Comparison of ENCODE assay signal across 27 cellular contexts in genomic region chr6:145841668-145842067, GRCh38. TPM values are rescaled to one million over a fixed set of nuclear protein-coding genes. Genes with fewer than 3 reads are reported as not detected.
DNase-seq lines count a peak whose midpoint lies in the region; ATAC-seq, FAIRE-seq and TF ChIP-seq lines count a peak whose summit lies in the region.
"Had no signal": no experiment of that assay in that cellular context is flagged by ENCODE, and none has a peak within 500 bp of the region (broad histone marks: within the 10 kb centered on the region; RNA-seq: fewer than 3 reads in every experiment).

No MANE protein-coding gene starts in this region.

- H3K27ac ChIP-seq in muscle layer of colon (ENCODE audit: low read depth, low read length) (peak overlapping the region; percentile 75), stomach smooth muscle (ENCODE audit: low read length) (peak overlapping the region; percentile 91)
- H3K27ac ChIP-seq: BLaER1 treated with 17β-estradiol and CSF1 and Interleukin-3, amounts not matched to agents 10 nM and 100 nM; PC-9; SJCRH30 had no signal

- H3K36me3 ChIP-seq in bronchial epithelial cell (ENCODE audit: control insufficient read depth, insufficient read depth, low read length) (no peaks in the 10 kb centered on the region), muscle layer of colon (ENCODE audit: insufficient read depth, low read length) (no peaks in the 10 kb centered on the region), stomach smooth muscle (ENCODE audit: control insufficient read depth in 2 of 2, insufficient read depth in 2 of 2, low read length in 2 of 2) (no peaks in the 10 kb centered on the region)
- H3K36me3 ChIP-seq: BLaER1 treated with 17β-estradiol and CSF1 and Interleukin-3, amounts not matched to agents 10 nM and 100 nM; SJCRH30 had no signal

- no peak overlapping the region for H3K9ac ChIP-seq in muscle layer of colon (ENCODE audit: low read length)
- H3K9ac ChIP-seq in stomach smooth muscle (ENCODE audit: low read length in 2 of 2), result peak overlapping the region in 1 of 2 donors; percentile 41
- H3K9ac ChIP-seq: BLaER1 treated with 17β-estradiol and CSF1 and Interleukin-3, amounts not matched to agents 10 nM and 100 nM had no signal

- no peak for FAIRE-seq in bronchial epithelial cell (lab: Jason Lieb, UNC)
- FAIRE-seq: A204.1, G401.6, HepG2 had no signal

- H3K9me3 ChIP-seq in muscle layer of colon (ENCODE audit: low read length) (no peaks in the 10 kb centered on the region), stomach smooth muscle (ENCODE audit: control insufficient read depth in 2 of 2, low read length in 2 of 2) (no peaks in the 10 kb centered on the region)
- H3K9me3 ChIP-seq: BLaER1 treated with 17β-estradiol and CSF1 and Interleukin-3, amounts not matched to agents 10 nM and 100 nM; SJCRH30 had no signal

- no peak overlapping the region for H3K4me3 ChIP-seq in LNCaP clone FGC (ENCODE audit: low read depth, low read length)
- no peak overlapping the region for H3K4me3 ChIP-seq in bronchial epithelial cell (ENCODE audit: low read depth, low read length)
- H3K4me3 ChIP-seq in muscle layer of colon (ENCODE audit: low read depth in 1 of 2, low read length in 2 of 2), result no peak overlapping the region
- peak overlapping the region in 1 of 2 donors; percentile 20 for H3K4me3 ChIP-seq in stomach smooth muscle (ENCODE audit: low read length in 2 of 2)
- H3K4me3 ChIP-seq: BLaER1 treated with 17β-estradiol and CSF1 and Interleukin-3, amounts not matched to agents 10 nM and 100 nM; PC-9; SJCRH30 had no signal

- peak; percentile 92 for DNase-seq in LNCaP clone FGC (ENCODE audit: low read depth)
- peak; percentile 8 for DNase-seq in bronchial epithelial cell (ENCODE audit: low read depth)
- no peak for DNase-seq in globus pallidus (ENCODE audit: low spot score)
- DNase-seq: AML-193; CD4-positive, alpha-beta memory T cell; COR-L47; DMS53; Karpas-422; NCI-H1417; NCI-H1694; NCI-H2029 treated with DMSO at 0.1 percent for 48 hours; NCI-H446 treated with DMSO at 0.1 percent for 48 hours; NCI-H526; NK-92 treated with Interleukin-12 subunit alpha and Interleukin-12 subunit beta, amount 100 ng/mL, for 24 hours; SJCRH30 had no signal

- ATAC-seq in HG03469 (IDR thresholded peaks at IDR 0.05; ENCODE audit: unreplicated experiment) (no peak), GM19395 (IDR thresholded peaks at IDR 0.05; ENCODE audit: unreplicated experiment) (no peak)
- ATAC-seq: HCT116, HepG2, Right ventricle myocardium inferior, SK-N-SH treated with all-trans-retinoic acid at 6 μM for 48 hours had no signal

- TF ChIP-seq CTCF in LNCaP clone FGC (IDR thresholded peaks at IDR 0.05; ENCODE audit: control insufficient read depth, extremely low read depth, insufficient read depth) (no peak), bronchial epithelial cell (IDR thresholded peaks at IDR 0.05; ENCODE audit: insufficient read depth, low read length, severe bottlenecking) (no peak)

- H3K4me1 ChIP-seq in muscle layer of colon (ENCODE audit: insufficient read depth, low read length), result peaks cover 35% of the 10 kb centered on the region
- peaks cover 12% of the 10 kb centered on the region for H3K4me1 ChIP-seq in stomach smooth muscle (ENCODE audit: control insufficient read depth, insufficient read depth, low read length)
- H3K4me1 ChIP-seq: SJCRH30 had no signal

- H3K27me3 ChIP-seq in bronchial epithelial cell (ENCODE audit: control insufficient read depth, insufficient read depth, low read length) (no peaks in the 10 kb centered on the region), muscle layer of colon (ENCODE audit: control insufficient read depth in 1 of 2, insufficient read depth in 2 of 2, low read length in 2 of 2) (no peaks in the 10 kb centered on the region), stomach smooth muscle (ENCODE audit: control insufficient read depth in 1 of 2, insufficient read depth in 2 of 2, low read length in 2 of 2) (no peaks in the 10 kb centered on the region)
- H3K27me3 ChIP-seq: BLaER1 treated with 17β-estradiol and CSF1 and Interleukin-3, amounts not matched to agents 10 nM and 100 nM; SJCRH30 had no signal

RNA-seq across cellular contexts. Expression of gene FBXO30, which starts 27.1 kb away (rescaled TPM):
- 9.5 and 10.2 TPM in 2 replicates for total RNA-seq in bronchial epithelial cell
